Comparison of ENCODE assay signal across 13 cellular contexts in genomic region chr6:79073888-79074287, GRCh38. TPM values are rescaled to one million over a fixed set of nuclear protein-coding genes. Genes with fewer than 3 reads are reported as not detected.
DNase-seq lines count a peak whose midpoint lies in the region; ATAC-seq, FAIRE-seq and TF ChIP-seq lines count a peak whose summit lies in the region.
"Had no signal": no experiment of that assay in that cellular context is flagged by ENCODE, and none has a peak within 500 bp of the region (broad histone marks: within the 10 kb centered on the region; RNA-seq: fewer than 3 reads in every experiment).

No MANE protein-coding gene starts in this region.

- H3K79me2 ChIP-seq in SU-DHL-6 (ENCODE audit: insufficient read depth, low read length): peaks cover 80% of the 10 kb centered on the region

- no peaks in the 10 kb centered on the region for H3K9me3 ChIP-seq in SU-DHL-6 (ENCODE audit: insufficient read depth, low read length)
- H3K9me3 ChIP-seq in upper lobe of right lung: no peaks in the 10 kb centered on the region
- H3K9me3 ChIP-seq: colonic mucosa, lower lobe of right lung had no signal

- H3K27me3 ChIP-seq in SU-DHL-6 (ENCODE audit: low read length): no peaks in the 10 kb centered on the region
- no peaks in the 10 kb centered on the region for H3K27me3 ChIP-seq in upper lobe of right lung
- H3K27me3 ChIP-seq: colonic mucosa had no signal

- H3K9me2 ChIP-seq in SU-DHL-6 (replicated peaks; ENCODE audit: insufficient read depth, low read length): no peaks in the 10 kb centered on the region

- peaks cover 33% of the 10 kb centered on the region for H4K20me1 ChIP-seq in SU-DHL-6 (ENCODE audit: low read depth, low read length)

- peaks cover 4% of the 10 kb centered on the region; the same call in 1 of the 2 replicates for H3F3A ChIP-seq in SU-DHL-6 (ENCODE audit: insufficient read depth)

- no peak overlapping the region for H3K9ac ChIP-seq in SU-DHL-6 (ENCODE audit: low read length)

- H3K27ac Mint-ChIP-seq in activated naive CD4-positive, alpha-beta T cell treated with anti-CD3 and anti-CD28 coated beads, Interleukin-2, amount 50 U/mL, for 24 hours: peak overlapping the region; percentile 35
- H3K27ac Mint-ChIP-seq: activated naive CD4-positive, alpha-beta T cell treated with anti-CD3 and anti-CD28 coated beads, Interleukin-2, amount 10 ng/mL, durations not matched to agents 7 days and 5 days had no signal

- no peak for DNase-seq in activated naive CD4-positive, alpha-beta T cell treated with anti-CD3 and anti-CD28 coated beads, Interleukin-2, amount 50 U/mL, for 16 hours
- DNase-seq in fibroblast of peridontal ligament (ENCODE audit: extremely low read depth): peak; percentile 38
- DNase-seq in retinal pigment epithelial cell (ENCODE audit: low read depth): peak; percentile 6
- no peak for DNase-seq in HTR-8/SVneo (ENCODE audit: insufficient read length, low spot score)
- no peak for DNase-seq in cardiac septum (ENCODE audit: low spot score)
- no peak for DNase-seq in upper lobe of right lung
- DNase-seq: activated naive CD4-positive, alpha-beta T cell treated with anti-CD3 and anti-CD28 coated beads, Interleukin-2, amount 10 ng/mL, durations not matched to agents 7 days and 5 days; colonic mucosa; lower lobe of right lung; NCI-H2081 treated with DMSO at 0.1 percent for 48 hours; substantia nigra had no signal

- H3K27me3 Mint-ChIP-seq in activated naive CD4-positive, alpha-beta T cell treated with anti-CD3 and anti-CD28 coated beads, Interleukin-2, amount 50 U/mL, for 24 hours: no peaks in the 10 kb centered on the region

- no peak for FAIRE-seq in HTR-8/SVneo (lab: Jason Lieb, UNC)

- H3K4me2 ChIP-seq in SU-DHL-6 (ENCODE audit: low read depth, low read length, poor library complexity, severe bottlenecking): peak overlapping the region; percentile 88

- H3K4me1 ChIP-seq in upper lobe of right lung: peaks cover 37% of the 10 kb centered on the region

- no peaks in the 10 kb centered on the region for H3K9me3 Mint-ChIP-seq in activated naive CD4-positive, alpha-beta T cell treated with anti-CD3 and anti-CD28 coated beads, Interleukin-2, amount 50 U/mL, for 24 hours
- H3K9me3 Mint-ChIP-seq: activated naive CD4-positive, alpha-beta T cell treated with anti-CD3 and anti-CD28 coated beads, Interleukin-2, amount 10 ng/mL, durations not matched to agents 7 days and 5 days had no signal

- TF ChIP-seq CTCF in SU-DHL-6 (IDR thresholded peaks at IDR 0.05; ENCODE audit: insufficient read depth, low read length, poor library complexity, severe bottlenecking) (no peak), retinal pigment epithelial cell (conservative IDR thresholded peaks at IDR 0.05; ENCODE audit: low read depth, low read length) (no peak), upper lobe of right lung (IDR thresholded peaks at IDR 0.05) (no peak)

- peak overlapping the region; percentile 61 for H3K4me3 Mint-ChIP-seq in activated naive CD4-positive, alpha-beta T cell treated with anti-CD3 and anti-CD28 coated beads, Interleukin-2, amount 50 U/mL, for 24 hours
- H3K4me3 Mint-ChIP-seq: activated naive CD4-positive, alpha-beta T cell treated with anti-CD3 and anti-CD28 coated beads, Interleukin-2, amount 10 ng/mL, durations not matched to agents 7 days and 5 days had no signal

- H3K36me3 ChIP-seq in SU-DHL-6 (ENCODE audit: low read length): peaks cover 46% of the 10 kb centered on the region
- H3K36me3 ChIP-seq in upper lobe of right lung: no peaks in the 10 kb centered on the region
- H3K36me3 ChIP-seq: colonic mucosa had no signal

- H3K27ac ChIP-seq in SU-DHL-6 (ENCODE audit: low read depth, low read length): no peak overlapping the region
- H3K27ac ChIP-seq in upper lobe of right lung: no peak overlapping the region
- H3K27ac ChIP-seq: colonic mucosa, lower lobe of right lung had no signal

- intact Hi-C loops in cardiac septum (cut with DNase I): no loop called here
- intact Hi-C loops in upper lobe of right lung (cut with DNase I): no loop called here

- no peak overlapping the region for H2AFZ ChIP-seq in SU-DHL-6 (ENCODE audit: low read depth, low read length, severe bottlenecking)

- ATAC-seq in upper lobe of right lung: no peak
- ATAC-seq: lower lobe of right lung had no signal

- H3K36me3 Mint-ChIP-seq in activated naive CD4-positive, alpha-beta T cell treated with anti-CD3 and anti-CD28 coated beads, Interleukin-2, amount 50 U/mL, for 24 hours: peaks cover 10% of the 10 kb centered on the region

- H3K4me3 ChIP-seq in SU-DHL-6 (ENCODE audit: insufficient read depth, low read length, poor library complexity, severe bottlenecking) (no peak overlapping the region), retinal pigment epithelial cell (ENCODE audit: low read length) (no peak overlapping the region), upper lobe of right lung (no peak overlapping the region)
- H3K4me3 ChIP-seq: colonic mucosa, lower lobe of right lung had no signal

- H3K4me1 Mint-ChIP-seq in activated naive CD4-positive, alpha-beta T cell treated with anti-CD3 and anti-CD28 coated beads, Interleukin-2, amount 50 U/mL, for 24 hours: peaks cover 70% of the 10 kb centered on the region

RNA-seq across cellular contexts. Expression of gene PHIP, which starts 4.2 kb away (rescaled TPM):
- 16.8 TPM for total RNA-seq in cardiac septum
- total RNA-seq in upper lobe of right lung: 32.0 TPM

Comparison
In these comparisons a context has a peak if more than half of its experiments do, and no peak if none do; other contexts are left out.
1. DNase-seq: peak in fibroblast of peridontal ligament (single experiment) and retinal pigment epithelial cell (single experiment); none in activated naive CD4-positive, alpha-beta T cell treated with anti-CD3 and anti-CD28 coated beads, Interleukin-2, amount 50 U/mL, for 16 hours (single experiment), HTR-8/SVneo (single experiment), cardiac septum (single experiment) and upper lobe of right lung (single experiment).